ENCODE assay signal across 15 cellular contexts in the genomic region with DNA sequence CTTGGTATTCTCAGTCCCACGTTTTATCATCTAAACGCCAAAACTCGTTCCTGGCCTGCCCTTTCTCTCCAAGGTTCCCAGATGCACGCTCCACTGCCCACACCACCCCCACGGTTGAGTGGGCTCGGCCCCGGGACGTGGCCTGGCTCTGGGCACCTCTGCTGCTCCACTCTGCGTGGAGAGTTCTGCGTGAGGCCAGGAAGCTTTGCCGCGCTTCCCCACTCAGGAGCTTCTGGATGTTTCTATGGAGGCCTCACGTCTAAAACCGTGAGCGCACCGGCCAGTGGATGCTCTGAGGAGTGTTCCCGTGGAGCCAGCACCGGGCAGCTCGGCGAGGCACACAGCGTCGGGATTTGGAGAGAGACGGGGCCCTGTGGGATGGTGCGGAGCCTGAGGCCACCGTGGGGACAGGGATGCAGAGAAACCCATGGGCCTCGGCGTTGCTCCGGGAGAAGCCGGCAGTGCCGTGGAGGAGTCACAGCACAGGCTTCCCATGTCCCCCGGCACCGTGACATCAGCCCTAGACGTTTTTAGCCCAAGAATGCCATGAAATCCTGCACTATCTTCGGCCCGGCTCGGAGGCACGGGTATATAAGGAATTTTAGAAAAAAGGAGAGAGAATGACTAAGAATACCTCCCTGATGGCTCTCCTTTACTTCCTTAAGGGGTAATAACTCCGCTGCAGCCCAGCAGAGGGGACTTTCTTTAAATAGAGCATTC.
"Had no signal": no experiment of that assay in that cellular context is flagged by ENCODE, and none has a peak within 500 bp of the region (broad histone marks: within the 10 kb centered on the region; RNA-seq: fewer than 3 reads in every experiment).

No MANE protein-coding gene starts in this region.

- H3K4me3 ChIP-seq: colonic mucosa, lung, transverse colon had no signal

- H3K9me3 Mint-ChIP-seq: activated B cell treated with CpG ODN at 0.5 μM for 24 hours; activated naive CD8-positive, alpha-beta T cell treated with anti-CD3 and anti-CD28 coated beads for 36 hours; activated T-cell treated with anti-CD3 and anti-CD28 coated beads, Interleukin-2, amount 50 U/mL, for 72 hours; mesothelial cell of epicardium; nephron progenitor cell; stimulated activated effector memory CD8-positive, alpha-beta T cell treated with anti-CD3 and anti-CD28 coated beads, Interleukin-12 subunit alpha, Interleukin-12 subunit beta, amount 100 ng/mL, for 72 hours; T-helper 2 cell treated with Interferon-gamma antibody and Interleukin-4, amounts not matched to agents 5 μg/mL and 100 μg/mL, for 36 hours had no signal

- H3K27me3 ChIP-seq: colonic mucosa, transverse colon had no signal

- H3K27me3 Mint-ChIP-seq: activated naive CD8-positive, alpha-beta T cell treated with anti-CD3 and anti-CD28 coated beads for 36 hours had no signal

- H3K4me1 ChIP-seq: colonic mucosa, transverse colon had no signal

- DNase-seq: activated B cell treated with CpG ODN at 0.5 μM for 24 hours; activated CD4-positive, alpha-beta T cell treated with anti-CD3 and anti-CD28 coated beads for 48 hours; activated CD8-positive, alpha-beta memory T cell treated with anti-CD3 and anti-CD28 coated beads, Interleukin-2, amount 50 U/mL, for 48 hours; activated CD8-positive, alpha-beta T cell treated with anti-CD3 and anti-CD28 coated beads, Interleukin-2, amount 10 ng/mL, durations not matched to agents 7 days and 5 days; activated gamma-delta T cell treated with Interleukin-2 at 50 U/mL for 16 hours; activated naive CD8-positive, alpha-beta T cell treated with anti-CD3 and anti-CD28 coated beads for 36 hours; activated T-cell treated with anti-CD3 and anti-CD28 coated beads, Interleukin-2, amount 50 U/mL, for 72 hours; colonic mucosa; left cardiac atrium; nephron progenitor cell; transverse colon had no signal

- H3K9me3 ChIP-seq: colonic mucosa, transverse colon had no signal

- H3K27ac ChIP-seq: colonic mucosa had no signal

- H3K36me3 ChIP-seq: colonic mucosa, transverse colon had no signal

- H3K27ac Mint-ChIP-seq: activated B cell treated with CpG ODN at 0.5 μM for 24 hours; activated CD8-positive, alpha-beta T cell treated with anti-CD3 and anti-CD28 coated beads, Interleukin-2, amount 10 ng/mL, durations not matched to agents 7 days and 5 days; activated naive CD8-positive, alpha-beta T cell treated with anti-CD3 and anti-CD28 coated beads for 36 hours; activated T-cell treated with anti-CD3 and anti-CD28 coated beads, Interleukin-2, amount 50 U/mL, for 72 hours; mesothelial cell of epicardium; nephron progenitor cell; stimulated activated effector memory CD8-positive, alpha-beta T cell treated with anti-CD3 and anti-CD28 coated beads, Interleukin-12 subunit alpha, Interleukin-12 subunit beta, amount 100 ng/mL, for 72 hours; T-helper 2 cell treated with Interferon-gamma antibody and Interleukin-4, amounts not matched to agents 5 μg/mL and 100 μg/mL, for 36 hours had no signal

- H3K4me1 Mint-ChIP-seq: activated B cell treated with CpG ODN at 0.5 μM for 24 hours; activated naive CD8-positive, alpha-beta T cell treated with anti-CD3 and anti-CD28 coated beads for 36 hours; stimulated activated effector memory CD8-positive, alpha-beta T cell treated with anti-CD3 and anti-CD28 coated beads, Interleukin-12 subunit alpha, Interleukin-12 subunit beta, amount 100 ng/mL, for 72 hours had no signal

- H3K36me3 Mint-ChIP-seq: activated naive CD8-positive, alpha-beta T cell treated with anti-CD3 and anti-CD28 coated beads for 36 hours; mesothelial cell of epicardium; stimulated activated effector memory CD8-positive, alpha-beta T cell treated with anti-CD3 and anti-CD28 coated beads, Interleukin-12 subunit alpha, Interleukin-12 subunit beta, amount 100 ng/mL, for 72 hours had no signal

- H3K4me3 Mint-ChIP-seq: activated B cell treated with CpG ODN at 0.5 μM for 24 hours; activated CD8-positive, alpha-beta T cell treated with anti-CD3 and anti-CD28 coated beads, Interleukin-2, amount 10 ng/mL, durations not matched to agents 7 days and 5 days; activated naive CD8-positive, alpha-beta T cell treated with anti-CD3 and anti-CD28 coated beads for 36 hours; activated T-cell treated with anti-CD3 and anti-CD28 coated beads, Interleukin-2, amount 50 U/mL, for 72 hours; mesothelial cell of epicardium; nephron progenitor cell; stimulated activated effector memory CD8-positive, alpha-beta T cell treated with anti-CD3 and anti-CD28 coated beads, Interleukin-12 subunit alpha, Interleukin-12 subunit beta, amount 100 ng/mL, for 72 hours; T-helper 2 cell treated with Interferon-gamma antibody and Interleukin-4, amounts not matched to agents 5 μg/mL and 100 μg/mL, for 36 hours had no signal
